Comparison of ENCODE assay signal across 15 cellular contexts in the genomic region with DNA sequence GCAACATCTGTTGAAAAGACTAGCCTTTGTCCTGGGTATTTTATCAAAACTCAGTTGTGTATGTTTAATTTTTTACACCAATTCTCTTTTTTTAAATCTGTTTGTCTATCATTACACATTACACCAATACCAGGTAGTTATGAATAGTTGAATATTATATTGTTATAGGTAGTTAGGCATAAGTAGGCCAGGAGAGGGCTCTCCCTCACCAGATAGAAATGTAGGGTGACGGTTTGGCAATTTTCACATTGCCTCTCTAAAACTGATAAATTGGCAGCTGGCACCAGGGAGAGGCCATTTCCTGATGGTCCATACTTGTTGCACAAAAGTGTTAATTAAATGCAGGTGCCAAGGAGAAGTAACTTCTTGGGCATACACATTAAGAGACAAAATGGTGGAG.
A peak's percentile ranks its signal among the peaks of the same experiment; 100 is the strongest.
DNase-seq lines count a peak whose midpoint lies in the region; ATAC-seq, FAIRE-seq and TF ChIP-seq lines count a peak whose summit lies in the region.
"Had no signal": no experiment of that assay in that cellular context is flagged by ENCODE, and none has a peak within 500 bp of the region (broad histone marks: within the 10 kb centered on the region; RNA-seq: fewer than 3 reads in every experiment).

No MANE protein-coding gene starts in this region.

- H3K27me3 ChIP-seq in small intestine (ENCODE audit: control insufficient read depth in 2 of 2, insufficient read depth in 2 of 2, low read length in 2 of 2) = no peaks in the 10 kb centered on the region
- H3K27me3 ChIP-seq: body of pancreas, esophagus muscularis mucosa had no signal

- no peaks in the 10 kb centered on the region for H3K4me1 ChIP-seq in small intestine (ENCODE audit: control insufficient read depth in 2 of 2, insufficient read depth in 1 of 2, low read depth in 1 of 2, low read length in 1 of 2)
- H3K4me1 ChIP-seq: body of pancreas had no signal

- in situ Hi-C loops in astrocyte of the spinal cord (cut with HindIII; ENCODE audit: low sequenced_read_pairs) = no loop called here

- no peaks in the 10 kb centered on the region for H3K36me3 ChIP-seq in small intestine (ENCODE audit: control insufficient read depth in 2 of 2, insufficient read depth in 2 of 2, low read length in 2 of 2)
- H3K36me3 ChIP-seq: esophagus muscularis mucosa had no signal

- H3K9me3 ChIP-seq in small intestine (ENCODE audit: control insufficient read depth, low read depth) = no peaks in the 10 kb centered on the region
- H3K9me3 ChIP-seq: body of pancreas, esophagus muscularis mucosa had no signal

- intact Hi-C loops in left colon (cut with DNase I, micrococcal nuclease) = no loop called here

- FAIRE-seq in small intestine (lab: Jason Lieb, UNC) = no peak

- 10 to 16% (median 11%) methylated on average over 1 of the region's 1 CpG for WGBS in small intestine, 3 donors

- H3K27ac ChIP-seq in small intestine (ENCODE audit: low read depth in 1 of 2, low read length in 1 of 2) = no peak overlapping the region
- H3K27ac ChIP-seq: body of pancreas, esophagus muscularis mucosa had no signal

- ATAC-seq in left colon = no peak
- ATAC-seq: activated T-cell treated with anti-CD3 and anti-CD28 coated beads, Interleukin-2, amount 50 U/mL, for 4 hours; body of pancreas had no signal

- TF ChIP-seq CTCF in astrocyte of the spinal cord (IDR thresholded peaks at IDR 0.05; ENCODE audit: low read depth, low read length) = no peak
- TF ChIP-seq CTCF in retinal pigment epithelial cell (conservative IDR thresholded peaks at IDR 0.05; ENCODE audit: low read depth, low read length) = peak; percentile 48

- DNase-seq in SIG-M5 treated with dmso at 0.1 percent for 504 hours (lab: John Stamatoyannopoulos, UW; ENCODE audit: unreplicated experiment) (peak; percentile 17), SIG-M5 (lab: John Stamatoyannopoulos, UW) (no peak), NCI-H2081 (lab: John Stamatoyannopoulos, UW) (peak; percentile 61 to 75), astrocyte of the spinal cord (ENCODE audit: low read depth, low spot score) (peak; percentile 0), retinal pigment epithelial cell (ENCODE audit: low read depth) (no peak), NCI-H510A treated with DMSO at 0.1 percent for 48 hours (lab: John Stamatoyannopoulos, UW) (no peak), small intestine (no peak), left colon (no peak)
- DNase-seq: activated T-cell treated with anti-CD3 and anti-CD28 coated beads, Interleukin-2, amount 50 U/mL, for 4 hours; body of pancreas; GF-D8; NCI-H2171; stimulated activated CD4-positive, alpha-beta T cell treated with anti-CD3 and anti-CD28 coated beads, Interleukin-2, amount 100 ng/mL, for 48 hours; stimulated activated naive CD4-positive, alpha-beta T cell treated with Interleukin-2 at 50 U/mL for 16 hours had no signal

- no peak overlapping the region for H3K4me3 ChIP-seq in astrocyte of the spinal cord (ENCODE audit: low read depth, low read length)
- no peak overlapping the region for H3K4me3 ChIP-seq in retinal pigment epithelial cell (ENCODE audit: low read length)
- no peak overlapping the region for H3K4me3 ChIP-seq in small intestine (ENCODE audit: low read depth in 1 of 2, low read length in 2 of 2)
- H3K4me3 ChIP-seq: body of pancreas, esophagus muscularis mucosa had no signal

Comparison
In these comparisons a context has a peak if more than half of its experiments do, and no peak if none do; other contexts are left out.
1. DNase-seq: peak in SIG-M5 treated with dmso at 0.1 percent for 504 hours (single experiment), NCI-H2081 (2 of 2) and astrocyte of the spinal cord (single experiment); none in SIG-M5 (single experiment), retinal pigment epithelial cell (single experiment), NCI-H510A treated with DMSO at 0.1 percent for 48 hours (single experiment), small intestine (single experiment) and left colon (0 of 2).